In the genomic region with DNA sequence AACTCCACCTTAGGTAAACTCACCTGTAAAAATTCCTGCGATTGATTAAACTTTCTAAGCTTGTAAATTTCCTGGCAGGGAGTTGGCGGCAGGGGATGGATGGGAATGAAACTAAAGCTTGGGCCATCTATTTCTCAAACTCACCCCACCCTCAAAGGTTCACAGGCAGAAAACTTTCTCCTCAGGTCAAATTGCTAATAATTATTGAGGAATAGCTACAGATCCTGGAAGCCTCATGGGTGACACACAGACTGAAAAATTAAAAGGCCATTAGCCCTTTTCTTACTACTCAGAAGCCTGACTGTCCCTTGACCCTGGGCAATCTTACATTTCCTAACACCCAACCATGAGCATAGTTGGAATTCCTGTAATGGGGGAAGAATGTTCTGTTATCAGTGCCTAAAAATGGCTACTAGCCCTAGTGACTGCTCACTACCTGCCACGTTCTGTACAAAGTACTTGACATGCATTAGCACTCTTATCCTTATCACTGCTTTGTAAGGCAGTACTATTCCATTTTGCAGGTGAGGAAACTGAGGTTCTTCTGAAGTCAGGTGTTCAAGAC, we compare ENCODE assay signal across 18 cellular contexts. TPM values are rescaled to one million over a fixed set of nuclear protein-coding genes. Genes with fewer than 3 reads are reported as not detected.
"Had no signal": no experiment of that assay in that cellular context is flagged by ENCODE, and none has a peak within 500 bp of the region (broad histone marks: within the 10 kb centered on the region; RNA-seq: fewer than 3 reads in every experiment).

No MANE protein-coding gene starts in this region.

- H3K27ac Mint-ChIP-seq: activated CD4-positive, alpha-beta memory T cell treated with anti-CD3 and anti-CD28 coated beads for 36 hours; activated T-cell treated with anti-CD3 and anti-CD28 coated beads, Interleukin-2, amount 50 U/mL, for 72 hours; immature natural killer cell; natural killer cell treated with Interleukin-12 subunit alpha and Interleukin-12 subunit beta and Interleukin-15 and Interleukin-18, amount 100 ng/mL, for 72 hours; stimulated activated memory B cell treated with anti-CD40 and anti-IgM and Interleukin-4, amounts not matched to agents 10 μg/mL and 1 μg/mL and 100 μg/mL, for 72 hours had no signal

- H3K9me3 ChIP-seq: ascending aorta, spleen, tibial nerve had no signal

- H3K9me3 Mint-ChIP-seq: activated CD4-positive, alpha-beta memory T cell treated with anti-CD3 and anti-CD28 coated beads for 36 hours; activated T-cell treated with anti-CD3 and anti-CD28 coated beads, Interleukin-2, amount 50 U/mL, for 72 hours; immature natural killer cell; natural killer cell treated with Interleukin-12 subunit alpha and Interleukin-12 subunit beta and Interleukin-15 and Interleukin-18, amount 100 ng/mL, for 72 hours; stimulated activated memory B cell treated with anti-CD40 and anti-IgM and Interleukin-4, amounts not matched to agents 10 μg/mL and 1 μg/mL and 100 μg/mL, for 72 hours had no signal

- H3K4me1 Mint-ChIP-seq: immature natural killer cell; stimulated activated memory B cell treated with anti-CD40 and anti-IgM and Interleukin-4, amounts not matched to agents 10 μg/mL and 1 μg/mL and 100 μg/mL, for 72 hours had no signal

- H3K36me3 ChIP-seq: ascending aorta, spleen, tibial nerve had no signal

- H3K27me3 ChIP-seq: ascending aorta, spleen, tibial nerve had no signal

- DNase-seq: activated CD4-positive, alpha-beta memory T cell treated with anti-CD3 and anti-CD28 coated beads for 36 hours; activated naive CD4-positive, alpha-beta T cell; activated T-cell treated with anti-CD3 and anti-CD28 coated beads, Interleukin-2, amount 50 U/mL, for 72 hours; cortex of kidney; erythroblast; hypothalamus; immature natural killer cell; left colon; nucleus accumbens; right cardiac atrium; spleen; stimulated activated CD4-positive, alpha-beta T cell treated with anti-CD3 and anti-CD28 coated beads, Interleukin-1b, Interleukin-23, amount 100 ng/mL, for 48 hours; SW 1271 had no signal

- H3K4me1 ChIP-seq: ascending aorta, spleen, tibial nerve had no signal

- H3K4me3 ChIP-seq: ascending aorta, spleen, tibial nerve had no signal

- H3K4me3 Mint-ChIP-seq: activated CD4-positive, alpha-beta memory T cell treated with anti-CD3 and anti-CD28 coated beads for 36 hours; activated T-cell treated with anti-CD3 and anti-CD28 coated beads, Interleukin-2, amount 50 U/mL, for 72 hours; immature natural killer cell; natural killer cell treated with Interleukin-12 subunit alpha and Interleukin-12 subunit beta and Interleukin-15 and Interleukin-18, amount 100 ng/mL, for 72 hours; stimulated activated memory B cell treated with anti-CD40 and anti-IgM and Interleukin-4, amounts not matched to agents 10 μg/mL and 1 μg/mL and 100 μg/mL, for 72 hours had no signal

- H3K27ac ChIP-seq: ascending aorta, spleen, tibial nerve had no signal

- H3K36me3 Mint-ChIP-seq: activated CD4-positive, alpha-beta memory T cell treated with anti-CD3 and anti-CD28 coated beads for 36 hours; immature natural killer cell; natural killer cell treated with Interleukin-12 subunit alpha and Interleukin-12 subunit beta and Interleukin-15 and Interleukin-18, amount 100 ng/mL, for 72 hours had no signal

- ATAC-seq: activated T-cell treated with anti-CD3 and anti-CD28 coated beads, Interleukin-2, amount 50 U/mL, for 72 hours; left colon; natural killer cell treated with Interleukin-12 subunit alpha and Interleukin-12 subunit beta and Interleukin-15 and Interleukin-18, amount 100 ng/mL, for 72 hours; right cardiac atrium; stimulated activated memory B cell treated with anti-CD40 and anti-IgM and Interleukin-4, amounts not matched to agents 10 μg/mL and 1 μg/mL and 100 μg/mL, for 72 hours had no signal

RNA-seq across cellular contexts. Expression of a gene that starts 12.4 kb away (rescaled TPM):
- total RNA-seq: activated CD4-positive, alpha-beta memory T cell treated with anti-CD3 and anti-CD28 coated beads for 36 hours; activated T-cell treated with anti-CD3 and anti-CD28 coated beads, Interleukin-2, amount 50 U/mL, for 72 hours; ascending aorta; glomerular endothelial cell; left colon; natural killer cell treated with Interleukin-12 subunit alpha and Interleukin-12 subunit beta and Interleukin-15 and Interleukin-18, amount 100 ng/mL, for 72 hours; tibial nerve had no signal
- polyA plus RNA-seq: immature natural killer cell had no signal
